In genomic region chr2:207357216-207357615, GRCh38 we compare ENCODE assay signal across 24 cellular contexts.
"Had no signal": no experiment of that assay in that cellular context is flagged by ENCODE, and none has a peak within 500 bp of the region (broad histone marks: within the 10 kb centered on the region; RNA-seq: fewer than 3 reads in every experiment).

No MANE protein-coding gene starts in this region.

- ATAC-seq: gastrocnemius medialis; left lobe of liver; naive thymus-derived CD4-positive, alpha-beta T cell; sciatic nerve; stimulated activated effector memory CD8-positive, alpha-beta T cell treated with anti-CD3 and anti-CD28 coated beads, Interleukin-12 subunit alpha, Interleukin-12 subunit beta, amount 100 ng/mL, for 72 hours; stimulated activated naive CD8-positive, alpha-beta T cell treated with anti-CD3 and anti-CD28 coated beads, Interleukin-15, Interleukin-2, amounts not matched to agents 100 U/mL and 50 U/mL, for 24 hours had no signal

- H3K4me3 Mint-ChIP-seq: naive thymus-derived CD4-positive, alpha-beta T cell; nephron; stimulated activated effector memory CD8-positive, alpha-beta T cell treated with anti-CD3 and anti-CD28 coated beads, Interleukin-12 subunit alpha, Interleukin-12 subunit beta, amount 100 ng/mL, for 72 hours had no signal

- H3K36me3 ChIP-seq: esophagus squamous epithelium, gastrocnemius medialis, prostate gland, right atrium auricular region, thoracic aorta, tibial nerve, upper lobe of left lung had no signal

- H3K4me1 Mint-ChIP-seq: nephron; stimulated activated effector memory CD8-positive, alpha-beta T cell treated with anti-CD3 and anti-CD28 coated beads, Interleukin-12 subunit alpha, Interleukin-12 subunit beta, amount 100 ng/mL, for 72 hours had no signal

- H3K36me3 Mint-ChIP-seq: stimulated activated effector memory CD8-positive, alpha-beta T cell treated with anti-CD3 and anti-CD28 coated beads, Interleukin-12 subunit alpha, Interleukin-12 subunit beta, amount 100 ng/mL, for 72 hours had no signal

- H3K9me3 Mint-ChIP-seq: stimulated activated effector memory CD8-positive, alpha-beta T cell treated with anti-CD3 and anti-CD28 coated beads, Interleukin-12 subunit alpha, Interleukin-12 subunit beta, amount 100 ng/mL, for 72 hours had no signal

- DNase-seq: dermis blood vessel endothelial cell; effector memory CD4-positive, alpha-beta T cell; esophagus squamous epithelium; gastrocnemius medialis; head of caudate nucleus; kidney; mesendoderm; midbrain; naive thymus-derived CD4-positive, alpha-beta T cell; nucleus accumbens; stimulated activated CD4-positive, alpha-beta T cell treated with anti-CD3 and anti-CD28 coated beads, Interleukin-2, amount 100 ng/mL, for 24 hours; stimulated activated CD4-positive, alpha-beta T cell treated with anti-CD3 and anti-CD28 coated beads, Interleukin-4, amount 100 ng/mL, for 24 hours; stimulated activated naive CD8-positive, alpha-beta T cell treated with anti-CD3 and anti-CD28 coated beads, Interleukin-15, Interleukin-2, amounts not matched to agents 100 U/mL and 50 U/mL, for 24 hours; upper lobe of left lung had no signal

- H3K4me1 ChIP-seq: esophagus squamous epithelium, gastrocnemius medialis, prostate gland, right atrium auricular region, tibial nerve had no signal

- H3K27ac Mint-ChIP-seq: naive thymus-derived CD4-positive, alpha-beta T cell; nephron; stimulated activated effector memory CD8-positive, alpha-beta T cell treated with anti-CD3 and anti-CD28 coated beads, Interleukin-12 subunit alpha, Interleukin-12 subunit beta, amount 100 ng/mL, for 72 hours had no signal

- H3K27me3 ChIP-seq: esophagus squamous epithelium, gastrocnemius medialis, right atrium auricular region, tibial nerve, upper lobe of left lung had no signal

- H3K9me3 ChIP-seq: esophagus squamous epithelium, gastrocnemius medialis, prostate gland, right atrium auricular region, thoracic aorta, tibial nerve, upper lobe of left lung had no signal

- H3K4me3 ChIP-seq: coronary artery, esophagus squamous epithelium, gastrocnemius medialis, lung, prostate gland, right atrium auricular region, thoracic aorta, tibial nerve, upper lobe of left lung had no signal

- H3K27me3 Mint-ChIP-seq: naive thymus-derived CD4-positive, alpha-beta T cell had no signal

- H3K27ac ChIP-seq: coronary artery, esophagus squamous epithelium, gastrocnemius medialis, prostate gland, right atrium auricular region, thoracic aorta, tibial nerve, upper lobe of left lung had no signal
